Comparison of ENCODE assay signal across 20 cellular contexts in the genomic region with DNA sequence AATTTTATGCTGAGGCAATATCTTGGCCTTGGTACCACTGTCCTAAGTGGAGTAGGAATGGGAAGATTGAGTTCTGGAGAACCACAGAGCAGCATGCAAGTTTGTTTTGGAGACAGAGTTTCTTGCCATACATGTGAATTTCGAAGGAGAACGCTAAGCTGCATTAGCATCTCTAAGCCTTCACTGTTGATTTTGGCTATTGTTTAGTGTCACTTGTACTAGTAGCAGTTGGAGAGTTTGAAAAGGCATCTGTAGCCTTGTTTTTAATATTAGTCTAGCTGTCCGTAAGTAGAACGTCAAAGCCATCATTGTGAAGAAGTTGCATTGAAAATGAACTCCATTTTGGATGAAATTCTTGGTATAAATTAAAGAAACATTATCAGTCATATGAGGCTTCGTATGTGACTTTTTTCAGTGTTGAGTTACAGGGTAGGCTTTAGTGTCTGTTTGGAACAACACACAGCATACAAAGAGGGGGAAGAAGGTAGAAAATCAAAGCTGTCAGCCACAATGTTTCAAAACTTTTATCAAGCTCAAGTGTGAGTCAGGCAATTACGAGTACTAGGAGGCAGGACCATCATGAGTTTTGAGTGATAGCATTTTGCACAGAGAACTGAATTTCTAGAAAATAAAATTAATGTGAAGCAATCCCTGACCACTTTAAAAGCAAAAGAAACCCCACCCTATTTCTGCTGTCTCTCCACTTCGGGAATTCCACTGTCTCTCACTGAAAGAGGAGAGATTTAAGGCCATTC.
A peak's percentile ranks its signal among the peaks of the same experiment; 100 is the strongest.
DNase-seq lines count a peak whose midpoint lies in the region; ATAC-seq, FAIRE-seq and TF ChIP-seq lines count a peak whose summit lies in the region.
"Had no signal": no experiment of that assay in that cellular context is flagged by ENCODE, and none has a peak within 500 bp of the region (broad histone marks: within the 10 kb centered on the region; RNA-seq: fewer than 3 reads in every experiment).

No MANE protein-coding gene starts in this region.

- H3K4me1 ChIP-seq in H1 (replicated peaks in 1 of 4; ENCODE audit: control insufficient read depth in 3 of 4, insufficient read depth in 4 of 4, low read length in 3 of 4), result peaks cover 0 to 3% (median 1%) of the 10 kb centered on the region in 4 experiments; a peak in 3 of 7 replicates
- H3K4me1 ChIP-seq: BE2C had no signal

- no peak overlapping the region for H4K8ac ChIP-seq in H1 (ENCODE audit: extremely low read depth, insufficient read depth, low read length)

- no peak overlapping the region for H3K14ac ChIP-seq in H1 (ENCODE audit: insufficient read length)

- H2BK12ac ChIP-seq in H1 (ENCODE audit: low read depth, low read length), result no peak overlapping the region

- CTCF ChIA-PET in H1 (lab: Charles Lee; ENCODE audit: partially characterized antibody), result no interaction called here

- no peak overlapping the region for H3K27ac Mint-ChIP-seq in stimulated activated naive CD8-positive, alpha-beta T cell treated with anti-CD3 and anti-CD28 coated beads, Interleukin-15, amount 100 ng/mL, for 72 hours
- H3K27ac Mint-ChIP-seq: CD4-positive, CD25-positive, alpha-beta regulatory T cell; CD8-positive, alpha-beta memory T cell; HFFc6 had no signal

- H2AK5ac ChIP-seq in H1 (ENCODE audit: low read depth, low read length), result no peak overlapping the region

- H3K4ac ChIP-seq in H1 (replicated peaks; ENCODE audit: insufficient read length, low read depth, low read length), result no peak overlapping the region

- no peak overlapping the region for H2AFZ ChIP-seq in H1 (ENCODE audit: low read length)

- H3K4me2 ChIP-seq in H1 (ENCODE audit: insufficient read depth in 1 of 2, low read depth in 2 of 2, low read length in 2 of 2), result peak overlapping the region in 1 of 2 experiments; percentile 3; a peak in 1 of 4 replicates

- DNase-seq in NCI-H226, result peak; percentile 85
- DNase-seq in amniotic epithelial cell (ENCODE audit: low read depth), result peak; percentile 83
- no peak for DNase-seq in H1 (ENCODE audit: low read depth in 1 of 2, low spot score in 2 of 2)
- DNase-seq in stimulated activated CD8-positive, alpha-beta memory T cell treated with anti-CD3 and anti-CD28 coated beads, Interleukin-4, amount 100 ng/mL, for 48 hours, result no peak
- no peak for DNase-seq in NCI-H1436 treated with DMSO at 0.1 percent for 48 hours (lab: John Stamatoyannopoulos, UW)
- DNase-seq in stimulated activated naive CD8-positive, alpha-beta T cell treated with anti-CD3 and anti-CD28 coated beads, Interleukin-15, amount 100 ng/mL, for 72 hours, result no peak
- DNase-seq in RPMI8226, result no peak
- DNase-seq: ACHN; BE2C; C1 segment of cervical spinal cord; CD4-positive, CD25-positive, alpha-beta regulatory T cell; CD8-positive, alpha-beta memory T cell; COR-L47; DMS 273 treated with DMSO at 0.1 percent for 48 hours; HFFc6 had no signal

- no peak overlapping the region for H3K56ac ChIP-seq in H1 (replicated peaks; ENCODE audit: insufficient read length, low read depth, low read length)

- WGBS in H1 (ENCODE audit: extremely low coverage in 1 of 2, insufficient coverage in 1 of 2, insufficient read length in 1 of 2, insufficient replicate concordance in 2 of 2, low coverage in 1 of 2, low lambda C conversion rate in 2 of 2, missing lambda C conversion rate in 1 of 2), 2 experiments, result 68% methylated on average over 7 of the region's 7 CpGs; no CpG with 5 or more reads in 1 of the 2 experiments

- H2BK15ac ChIP-seq in H1 (ENCODE audit: low read length), result no peak overlapping the region

- H3K4me3 Mint-ChIP-seq in stimulated activated naive CD8-positive, alpha-beta T cell treated with anti-CD3 and anti-CD28 coated beads, Interleukin-15, amount 100 ng/mL, for 72 hours, result no peak overlapping the region
- H3K4me3 Mint-ChIP-seq: CD8-positive, alpha-beta memory T cell; HFFc6 had no signal

- no peak for TF ChIP-seq CTCF in H1 (IDR thresholded peaks at IDR 0.05; ENCODE audit: control extremely low read depth in 1 of 3, insufficient read depth in 1 of 3, low read depth in 1 of 3, low read length in 3 of 3)

- H3K79me1 ChIP-seq in H1 (ENCODE audit: low read depth, low read length), result no peaks in the 10 kb centered on the region

- no peak overlapping the region for H2BK20ac ChIP-seq in H1 (ENCODE audit: low read length)

- H3K36me3 ChIP-seq in H1 (ENCODE audit: control insufficient read depth in 2 of 4, insufficient read depth in 4 of 4, low read length in 3 of 4), result no peaks in the 10 kb centered on the region
- H3K36me3 ChIP-seq: BE2C had no signal

- no peaks in the 10 kb centered on the region for H3K9me3 ChIP-seq in H1 (ENCODE audit: insufficient read depth in 2 of 2, low read depth in 1 of 2, low read length in 1 of 2)
- H3K9me3 ChIP-seq: BE2C had no signal

- H3K27me3 Mint-ChIP-seq in stimulated activated naive CD8-positive, alpha-beta T cell treated with anti-CD3 and anti-CD28 coated beads, Interleukin-15, amount 100 ng/mL, for 72 hours, result no peaks in the 10 kb centered on the region
- H3K27me3 Mint-ChIP-seq: CD4-positive, CD25-positive, alpha-beta regulatory T cell had no signal

- H3K9ac ChIP-seq in H1 (replicated peaks in 1 of 4; ENCODE audit: extremely low read depth in 1 of 4, low read depth in 3 of 4, low read length in 3 of 4), result no peak overlapping the region

- no peak for TF ChIP-seq RAD21 in H1 (IDR thresholded peaks at IDR 0.05 in 1 of 2, conservative IDR thresholded peaks at IDR 0.05 in 1 of 2; ENCODE audit: low read depth in 2 of 2, low read length in 2 of 2)

- H2BK120ac ChIP-seq in H1 (replicated peaks; ENCODE audit: low read depth, low read length), result no peak overlapping the region

- ATAC-seq in stimulated activated naive CD8-positive, alpha-beta T cell treated with anti-CD3 and anti-CD28 coated beads, Interleukin-15, amount 100 ng/mL, for 72 hours, result no peak
- ATAC-seq: HCT116 had no signal

- H3K23me2 ChIP-seq in H1 (ENCODE audit: low read depth, low read length), result no peaks in the 10 kb centered on the region

- peak; percentile 32 for FAIRE-seq in H1 (lab: Jason Lieb, UNC)
- FAIRE-seq: A204.1, G401.6, GM12892 had no signal

- no peak overlapping the region for H4K91ac ChIP-seq in H1 (replicated peaks; ENCODE audit: insufficient read length, low read length)

- no peak overlapping the region for H3K4me3 ChIP-seq in H1 (ENCODE audit: extremely low read depth in 1 of 4, insufficient read depth in 2 of 4, low read depth in 3 of 4, low read length in 4 of 4)

- no peak overlapping the region for H3K18ac ChIP-seq in H1 (ENCODE audit: extremely low read depth, low read length)

- H3K79me2 ChIP-seq in H1 (ENCODE audit: control insufficient read depth in 1 of 2, insufficient read depth in 2 of 2, low read length in 2 of 2), result no peaks in the 10 kb centered on the region

- no peak for TF ChIP-seq EP300 in H1 (IDR thresholded peaks at IDR 0.05; ENCODE audit: borderline replicate concordance in 1 of 2, low read depth in 2 of 2, low read length in 2 of 2)

- TF ChIP-seq POLR2A in H1 (IDR thresholded peaks at IDR 0.05; ENCODE audit: control extremely low read depth in 1 of 2, low read depth in 2 of 2, low read length in 2 of 2), result no peak

- POLR2A ChIA-PET in H1 (lab: Charles Lee; ENCODE audit: partially characterized antibody), result no interaction called here

- no peak overlapping the region for H3K23ac ChIP-seq in H1 (ENCODE audit: insufficient read length)

- H3K9me3 Mint-ChIP-seq in stimulated activated naive CD8-positive, alpha-beta T cell treated with anti-CD3 and anti-CD28 coated beads, Interleukin-15, amount 100 ng/mL, for 72 hours, result peaks cover 0 to 4% of the 10 kb centered on the region in 2 donors
- H3K9me3 Mint-ChIP-seq: HFFc6 had no signal

- H4K20me1 ChIP-seq in H1 (replicated peaks in 1 of 2; ENCODE audit: control insufficient read depth in 1 of 2, insufficient read depth in 2 of 2, low read length in 2 of 2), result no peaks in the 10 kb centered on the region

- no peak overlapping the region for H3K27ac ChIP-seq in H1 (ENCODE audit: low read depth, low read length)
- H3K27ac ChIP-seq: HL-60 had no signal

- H3K27me3 ChIP-seq in H1 (replicated peaks in 1 of 4; ENCODE audit: control insufficient read depth in 3 of 4, extremely low read depth in 1 of 4, insufficient read depth in 3 of 4, low read length in 3 of 4), result no peaks in the 10 kb centered on the region
- H3K27me3 ChIP-seq: BE2C had no signal

- no peak overlapping the region for H2BK5ac ChIP-seq in H1 (ENCODE audit: low read depth, low read length)

- no peaks in the 10 kb centered on the region for H3K4me1 Mint-ChIP-seq in stimulated activated naive CD8-positive, alpha-beta T cell treated with anti-CD3 and anti-CD28 coated beads, Interleukin-15, amount 100 ng/mL, for 72 hours
- H3K4me1 Mint-ChIP-seq: CD4-positive, CD25-positive, alpha-beta regulatory T cell; CD8-positive, alpha-beta memory T cell had no signal

- no peak overlapping the region for H4K5ac ChIP-seq in H1 (ENCODE audit: insufficient read length, low read depth, low read length)

TF ChIP-seq in H1, 55 proteins besides CTCF, POLR2A, EP300 and RAD21:
- TF ChIP-seq TCF12 (IDR thresholded peaks at IDR 0.05; ENCODE audit: low read depth, low read length) (no peak), SUZ12 (IDR thresholded peaks at IDR 0.05; ENCODE audit: low read length) (no peak), JUND (IDR thresholded peaks at IDR 0.05; ENCODE audit: low read length) (no peak), GTF2F1 (IDR thresholded peaks at IDR 0.05; ENCODE audit: borderline replicate concordance, low read depth, low read length) (no peak), CHD1 (IDR thresholded peaks at IDR 0.05; ENCODE audit: low read depth, low read length) (no peak), CTBP2 (IDR thresholded peaks at IDR 0.05; ENCODE audit: borderline replicate concordance, insufficient read depth, insufficient read length, low read length) (no peak), CBX8 (IDR thresholded peaks at IDR 0.05; ENCODE audit: borderline replicate concordance, low read depth, low read length) (no peak), YY1 (IDR thresholded peaks at IDR 0.05; ENCODE audit: low read depth, low read length) (no peak), POLR2AphosphoS5 (IDR thresholded peaks at IDR 0.05; ENCODE audit: low read depth, low read length) (no peak), HDAC6 (IDR thresholded peaks at IDR 0.05; ENCODE audit: low read depth, low read length) (no peak), PHF8 (conservative IDR thresholded peaks at IDR 0.05; ENCODE audit: low read depth, low read length) (no peak), TAF1 (IDR thresholded peaks at IDR 0.05; ENCODE audit: low read depth, low read length) (no peak), CHD2 (IDR thresholded peaks at IDR 0.05; ENCODE audit: low read length) (no peak)

Comparison
In these comparisons a context has a peak if more than half of its experiments do, and no peak if none do; other contexts are left out.
1. DNase-seq: peak in NCI-H226 (single experiment) and amniotic epithelial cell (single experiment); none in H1 (0 of 2), stimulated activated CD8-positive, alpha-beta memory T cell treated with anti-CD3 and anti-CD28 coated beads, Interleukin-4, amount 100 ng/mL, for 48 hours (single experiment), NCI-H1436 treated with DMSO at 0.1 percent for 48 hours (single experiment), stimulated activated naive CD8-positive, alpha-beta T cell treated with anti-CD3 and anti-CD28 coated beads, Interleukin-15, amount 100 ng/mL, for 72 hours (0 of 2) and RPMI8226 (single experiment).